ENCODE assay signal across 1 cellular context in the genomic region with DNA sequence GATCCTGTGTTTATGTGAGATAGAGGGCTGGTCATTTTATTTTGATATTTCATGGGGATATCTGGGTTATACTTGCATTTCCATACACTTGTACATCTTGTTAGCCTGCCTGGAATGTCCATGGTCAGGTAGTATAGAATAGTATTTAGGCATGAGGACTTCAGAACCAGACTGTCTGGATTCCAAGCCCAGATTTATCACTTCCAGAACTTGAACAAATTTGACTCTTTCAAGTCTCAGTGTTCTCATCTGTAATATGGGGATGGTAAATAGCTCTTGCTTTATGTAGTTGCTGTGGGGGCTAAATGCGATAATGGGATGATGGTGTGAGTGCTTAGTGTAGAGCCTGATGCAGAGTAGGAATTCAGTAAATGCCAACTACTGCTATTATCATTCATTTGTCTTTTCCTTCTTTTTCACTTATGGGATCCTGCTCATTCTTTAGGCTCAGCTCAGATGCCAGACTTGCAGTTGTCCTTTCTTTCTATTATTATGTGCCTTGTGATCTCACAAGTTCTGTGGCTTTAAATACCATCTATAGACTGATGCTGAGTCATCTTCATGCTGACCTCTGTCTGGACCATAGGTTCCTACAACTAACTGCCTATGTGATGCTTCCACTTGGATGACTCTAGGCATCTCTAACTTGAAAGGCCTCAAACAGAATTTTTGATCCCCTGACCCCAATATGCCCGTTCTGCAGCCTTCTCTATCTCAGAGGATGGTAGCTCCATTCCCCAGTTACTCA.
TF ChIP-seq lines count a peak whose summit lies in the region.

No MANE protein-coding gene starts in this region.

TF ChIP-seq in GM23338, 12 proteins besides CTCF, POLR2A, EP300 and RAD21 (continued from another document):
- TF ChIP-seq, protein P1, sequence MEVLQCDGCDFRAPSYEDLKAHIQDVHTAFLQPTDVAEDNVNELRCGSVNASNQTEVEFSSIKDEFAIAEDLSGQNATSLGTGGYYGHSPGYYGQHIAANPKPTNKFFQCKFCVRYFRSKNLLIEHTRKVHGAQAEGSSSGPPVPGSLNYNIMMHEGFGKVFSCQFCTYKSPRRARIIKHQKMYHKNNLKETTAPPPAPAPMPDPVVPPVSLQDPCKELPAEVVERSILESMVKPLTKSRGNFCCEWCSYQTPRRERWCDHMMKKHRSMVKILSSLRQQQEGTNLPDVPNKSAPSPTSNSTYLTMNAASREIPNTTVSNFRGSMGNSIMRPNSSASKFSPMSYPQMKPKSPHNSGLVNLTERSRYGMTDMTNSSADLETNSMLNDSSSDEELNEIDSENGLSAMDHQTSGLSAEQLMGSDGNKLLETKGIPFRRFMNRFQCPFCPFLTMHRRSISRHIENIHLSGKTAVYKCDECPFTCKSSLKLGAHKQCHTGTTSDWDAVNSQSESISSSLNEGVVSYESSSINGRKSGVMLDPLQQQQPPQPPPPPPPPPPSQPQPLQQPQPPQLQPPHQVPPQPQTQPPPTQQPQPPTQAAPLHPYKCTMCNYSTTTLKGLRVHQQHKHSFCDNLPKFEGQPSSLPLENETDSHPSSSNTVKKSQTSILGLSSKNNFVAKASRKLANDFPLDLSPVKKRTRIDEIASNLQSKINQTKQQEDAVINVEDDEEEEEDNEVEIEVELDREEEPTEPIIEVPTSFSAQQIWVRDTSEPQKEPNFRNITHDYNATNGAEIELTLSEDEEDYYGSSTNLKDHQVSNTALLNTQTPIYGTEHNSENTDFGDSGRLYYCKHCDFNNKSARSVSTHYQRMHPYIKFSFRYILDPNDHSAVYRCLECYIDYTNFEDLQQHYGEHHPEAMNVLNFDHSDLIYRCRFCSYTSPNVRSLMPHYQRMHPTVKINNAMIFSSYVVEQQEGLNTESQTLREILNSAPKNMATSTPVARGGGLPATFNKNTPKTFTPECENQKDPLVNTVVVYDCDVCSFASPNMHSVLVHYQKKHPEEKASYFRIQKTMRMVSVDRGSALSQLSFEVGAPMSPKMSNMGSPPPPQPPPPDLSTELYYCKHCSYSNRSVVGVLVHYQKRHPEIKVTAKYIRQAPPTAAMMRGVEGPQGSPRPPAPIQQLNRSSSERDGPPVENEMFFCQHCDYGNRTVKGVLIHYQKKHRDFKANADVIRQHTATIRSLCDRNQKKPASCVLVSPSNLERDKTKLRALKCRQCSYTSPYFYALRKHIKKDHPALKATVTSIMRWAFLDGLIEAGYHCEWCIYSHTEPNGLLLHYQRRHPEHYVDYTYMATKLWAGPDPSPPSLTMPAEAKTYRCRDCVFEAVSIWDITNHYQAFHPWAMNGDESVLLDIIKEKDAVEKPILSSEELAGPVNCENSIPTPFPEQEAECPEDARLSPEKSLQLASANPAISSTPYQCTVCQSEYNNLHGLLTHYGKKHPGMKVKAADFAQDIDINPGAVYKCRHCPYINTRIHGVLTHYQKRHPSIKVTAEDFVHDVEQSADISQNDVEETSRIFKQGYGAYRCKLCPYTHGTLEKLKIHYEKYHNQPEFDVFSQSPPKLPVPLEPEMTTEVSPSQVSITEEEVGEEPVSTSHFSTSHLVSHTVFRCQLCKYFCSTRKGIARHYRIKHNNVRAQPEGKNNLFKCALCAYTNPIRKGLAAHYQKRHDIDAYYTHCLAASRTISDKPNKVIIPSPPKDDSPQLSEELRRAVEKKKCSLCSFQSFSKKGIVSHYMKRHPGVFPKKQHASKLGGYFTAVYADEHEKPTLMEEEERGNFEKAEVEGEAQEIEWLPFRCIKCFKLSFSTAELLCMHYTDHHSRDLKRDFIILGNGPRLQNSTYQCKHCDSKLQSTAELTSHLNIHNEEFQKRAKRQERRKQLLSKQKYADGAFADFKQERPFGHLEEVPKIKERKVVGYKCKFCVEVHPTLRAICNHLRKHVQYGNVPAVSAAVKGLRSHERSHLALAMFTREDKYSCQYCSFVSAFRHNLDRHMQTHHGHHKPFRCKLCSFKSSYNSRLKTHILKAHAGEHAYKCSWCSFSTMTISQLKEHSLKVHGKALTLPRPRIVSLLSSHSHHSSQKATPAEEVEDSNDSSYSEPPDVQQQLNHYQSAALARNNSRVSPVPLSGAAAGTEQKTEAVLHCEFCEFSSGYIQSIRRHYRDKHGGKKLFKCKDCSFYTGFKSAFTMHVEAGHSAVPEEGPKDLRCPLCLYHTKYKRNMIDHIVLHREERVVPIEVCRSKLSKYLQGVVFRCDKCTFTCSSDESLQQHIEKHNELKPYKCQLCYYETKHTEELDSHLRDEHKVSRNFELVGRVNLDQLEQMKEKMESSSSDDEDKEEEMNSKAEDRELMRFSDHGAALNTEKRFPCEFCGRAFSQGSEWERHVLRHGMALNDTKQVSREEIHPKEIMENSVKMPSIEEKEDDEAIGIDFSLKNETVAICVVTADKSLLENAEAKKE (CRISPR knock-in tag; IDR thresholded peaks at IDR 0.05), result no peak
- TF ChIP-seq NANOG (IDR thresholded peaks at IDR 0.05; ENCODE audit: borderline replicate concordance) (no peak), JUNB (IDR thresholded peaks at IDR 0.05; ENCODE audit: unreplicated experiment) (no peak), EZH2 (IDR thresholded peaks at IDR 0.05; ENCODE audit: low read depth, unreplicated experiment) (no peak), EZH2phosphoT487 (IDR thresholded peaks at IDR 0.05; ENCODE audit: unreplicated experiment) (no peak), STAT1 (IDR thresholded peaks at IDR 0.05; ENCODE audit: unreplicated experiment) (no peak), CREB1 (CRISPR knock-in tag; IDR thresholded peaks at IDR 0.05; ENCODE audit: low read depth) (no peak), POLR2AphosphoS5 (IDR thresholded peaks at IDR 0.05; ENCODE audit: low read depth) (no peak), ZNF331 (CRISPR knock-in tag; IDR thresholded peaks at IDR 0.05; ENCODE audit: low read depth) (no peak)
- TF ChIP-seq, protein P2, sequence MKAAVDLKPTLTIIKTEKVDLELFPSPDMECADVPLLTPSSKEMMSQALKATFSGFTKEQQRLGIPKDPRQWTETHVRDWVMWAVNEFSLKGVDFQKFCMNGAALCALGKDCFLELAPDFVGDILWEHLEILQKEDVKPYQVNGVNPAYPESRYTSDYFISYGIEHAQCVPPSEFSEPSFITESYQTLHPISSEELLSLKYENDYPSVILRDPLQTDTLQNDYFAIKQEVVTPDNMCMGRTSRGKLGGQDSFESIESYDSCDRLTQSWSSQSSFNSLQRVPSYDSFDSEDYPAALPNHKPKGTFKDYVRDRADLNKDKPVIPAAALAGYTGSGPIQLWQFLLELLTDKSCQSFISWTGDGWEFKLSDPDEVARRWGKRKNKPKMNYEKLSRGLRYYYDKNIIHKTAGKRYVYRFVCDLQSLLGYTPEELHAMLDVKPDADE (IDR thresholded peaks at IDR 0.05), result no peak
TF ChIP-seq in GM23338: peak in this region for 0.
